In genomic region chr11:74532496-74533246, GRCh38 we compare ENCODE assay signal across 21 cellular contexts. TPM values are rescaled to one million over a fixed set of nuclear protein-coding genes. Genes with fewer than 3 reads are reported as not detected.
DNase-seq lines count a peak whose midpoint lies in the region; ATAC-seq and TF ChIP-seq lines count a peak whose summit lies in the region.
"Had no signal": no experiment of that assay in that cellular context is flagged by ENCODE, and none has a peak within 500 bp of the region (broad histone marks: within the 10 kb centered on the region; RNA-seq: fewer than 3 reads in every experiment).

No MANE protein-coding gene starts in this region.

- H3K27ac ChIP-seq in suprapubic skin: no peak overlapping the region
- H3K27ac ChIP-seq: coronary artery, skin epidermis had no signal

- TF ChIP-seq CTCF in epithelial cell of esophagus (IDR thresholded peaks at IDR 0.05; ENCODE audit: insufficient read depth, low read depth, low read length, missing control alignments) (no peak), progenitor cell of endocrine pancreas (IDR thresholded peaks at IDR 0.05; ENCODE audit: unreplicated experiment) (no peak), suprapubic skin (IDR thresholded peaks at IDR 0.05) (no peak)

- no peak for TF ChIP-seq EP300 in suprapubic skin (IDR thresholded peaks at IDR 0.05)

- H3K4me3 Mint-ChIP-seq in progenitor cell of endocrine pancreas (ENCODE audit: low read depth): no peak overlapping the region
- H3K4me3 Mint-ChIP-seq: activated CD8-positive, alpha-beta memory T cell treated with anti-CD3 and anti-CD28 coated beads, Interleukin-2, amount 10 ng/mL, durations not matched to agents 7 days and 5 days; activated naive CD8-positive, alpha-beta T cell treated with anti-CD3 and anti-CD28 coated beads for 36 hours; activated T-helper 17 cell treated with anti-CD3 and anti-CD28 coated beads, Interleukin-2, amount 50 U/mL, for 72 hours; brain; CD4-positive, CD25-positive, alpha-beta regulatory T cell; nephron had no signal

- TF ChIP-seq POLR2A in suprapubic skin (IDR thresholded peaks at IDR 0.05): no peak

- DNase-seq in ELF-1 (ENCODE audit: low read depth, low spot score): peak; percentile 35
- DNase-seq in NCI-H2029 treated with DMSO at 0.1 percent for 48 hours (lab: John Stamatoyannopoulos, UW): peak; percentile 12
- peak; percentile 97 for DNase-seq in epithelial cell of esophagus (ENCODE audit: low read depth)
- DNase-seq in progenitor cell of endocrine pancreas (ENCODE audit: low spot score, unreplicated experiment): no peak
- DNase-seq in suprapubic skin (ENCODE audit: low spot score in 2 of 2): no peak
- DNase-seq: activated CD4-positive, alpha-beta T cell treated with anti-CD3 and anti-CD28 coated beads for 4 hours; activated CD8-positive, alpha-beta memory T cell treated with anti-CD3 and anti-CD28 coated beads, Interleukin-2, amount 10 ng/mL, durations not matched to agents 7 days and 5 days; activated naive CD8-positive, alpha-beta T cell treated with anti-CD3 and anti-CD28 coated beads for 36 hours; foreskin fibroblast; kidney glomerular epithelial cell; MM.1S; stimulated activated CD4-positive, alpha-beta T cell treated with anti-CD3 and anti-CD28 coated beads, Interleukin-4, amount 100 ng/mL, for 4 hours; SW 1271 had no signal

- H3K36me3 ChIP-seq in suprapubic skin: no peaks in the 10 kb centered on the region

- H3K27me3 ChIP-seq in suprapubic skin: no peaks in the 10 kb centered on the region

- H3K4me1 Mint-ChIP-seq in progenitor cell of endocrine pancreas (ENCODE audit: low read depth): peaks cover 29% of the 10 kb centered on the region
- H3K4me1 Mint-ChIP-seq: activated naive CD8-positive, alpha-beta T cell treated with anti-CD3 and anti-CD28 coated beads for 36 hours; activated T-helper 17 cell treated with anti-CD3 and anti-CD28 coated beads, Interleukin-2, amount 50 U/mL, for 72 hours; brain; nephron had no signal

- no peaks in the 10 kb centered on the region for H3K36me3 Mint-ChIP-seq in progenitor cell of endocrine pancreas (ENCODE audit: insufficient read depth)
- H3K36me3 Mint-ChIP-seq: activated CD8-positive, alpha-beta memory T cell treated with anti-CD3 and anti-CD28 coated beads, Interleukin-2, amount 10 ng/mL, durations not matched to agents 7 days and 5 days; brain had no signal

- no peak overlapping the region for H3K4me3 ChIP-seq in epithelial cell of esophagus (ENCODE audit: low read length)
- H3K4me3 ChIP-seq in suprapubic skin: no peak overlapping the region
- H3K4me3 ChIP-seq: coronary artery, skin epidermis had no signal

- H3K9me3 Mint-ChIP-seq in progenitor cell of endocrine pancreas (ENCODE audit: low read depth): peaks cover 11% of the 10 kb centered on the region
- H3K9me3 Mint-ChIP-seq: activated T-helper 17 cell treated with anti-CD3 and anti-CD28 coated beads, Interleukin-2, amount 50 U/mL, for 72 hours had no signal

- H3K4me1 ChIP-seq in suprapubic skin: peaks cover 10% of the 10 kb centered on the region

- ATAC-seq in GM21529 (IDR thresholded peaks at IDR 0.05; ENCODE audit: unreplicated experiment) (no peak), HG03460 (IDR thresholded peaks at IDR 0.05; ENCODE audit: unreplicated experiment) (no peak)
- ATAC-seq: activated CD8-positive, alpha-beta memory T cell treated with anti-CD3 and anti-CD28 coated beads, Interleukin-2, amount 10 ng/mL, durations not matched to agents 7 days and 5 days; activated T-helper 17 cell treated with anti-CD3 and anti-CD28 coated beads, Interleukin-2, amount 50 U/mL, for 72 hours had no signal

- H3K27me3 Mint-ChIP-seq in progenitor cell of endocrine pancreas: no peaks in the 10 kb centered on the region
- H3K27me3 Mint-ChIP-seq: activated naive CD8-positive, alpha-beta T cell treated with anti-CD3 and anti-CD28 coated beads for 36 hours had no signal

- 56% methylated on average over 5 of the region's 5 CpGs for WGBS in suprapubic skin

- no peaks in the 10 kb centered on the region for H3K9me3 ChIP-seq in suprapubic skin

- peak overlapping the region; percentile 9 for H3K27ac Mint-ChIP-seq in progenitor cell of endocrine pancreas
- H3K27ac Mint-ChIP-seq: activated CD8-positive, alpha-beta memory T cell treated with anti-CD3 and anti-CD28 coated beads, Interleukin-2, amount 10 ng/mL, durations not matched to agents 7 days and 5 days; activated naive CD8-positive, alpha-beta T cell treated with anti-CD3 and anti-CD28 coated beads for 36 hours; activated T-helper 17 cell treated with anti-CD3 and anti-CD28 coated beads, Interleukin-2, amount 50 U/mL, for 72 hours; brain; CD4-positive, CD25-positive, alpha-beta regulatory T cell had no signal

RNA-seq across cellular contexts. Expression of gene LIPT2, which starts 39.1 kb away (rescaled TPM):
- total RNA-seq in progenitor cell of endocrine pancreas (8.8 and 9.1 TPM in 2 replicates), suprapubic skin (10 to 100 TPM in 1 of 4 donors, 1 to 10 TPM in 3; 5.1 to 10.6 (median 7.6) TPM)

RNA-seq across cellular contexts. Expression of gene POLD3, which starts 59.7 kb away (rescaled TPM):
- total RNA-seq in progenitor cell of endocrine pancreas (26.6 and 27.9 TPM in 2 replicates), suprapubic skin (10 to 100 TPM; 10.9 to 26.6 (median 14.7) TPM)

Comparison
In these comparisons a context has a peak if more than half of its experiments do, and no peak if none do; other contexts are left out.
1. DNase-seq: peak in ELF-1 (single experiment), NCI-H2029 treated with DMSO at 0.1 percent for 48 hours (single experiment) and epithelial cell of esophagus (single experiment); none in progenitor cell of endocrine pancreas (single experiment) and suprapubic skin (0 of 2).